In the genomic region with DNA sequence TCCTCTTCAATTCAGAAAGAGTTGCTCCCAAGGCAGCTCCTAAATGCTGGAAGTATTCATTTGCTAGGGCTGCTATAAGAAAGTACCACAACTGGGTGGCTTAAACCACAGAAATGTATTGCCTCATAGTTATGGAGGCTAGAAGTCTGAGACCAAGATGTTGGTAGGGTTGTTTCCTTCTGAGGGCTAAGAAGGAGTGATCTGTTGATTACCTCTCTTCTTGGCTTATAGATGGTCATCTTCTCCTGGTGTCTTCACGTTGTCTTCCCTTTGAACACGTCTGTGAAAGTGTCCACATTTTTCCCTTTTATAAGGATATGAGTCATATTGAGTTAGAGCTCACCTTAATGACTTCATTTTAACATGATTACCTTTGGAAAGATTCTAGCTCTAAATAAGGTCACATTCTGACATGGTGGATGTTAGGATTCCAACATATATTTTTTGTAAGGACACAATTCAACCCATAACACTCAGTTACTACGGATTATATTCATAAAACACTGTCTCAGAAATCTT, we compare ENCODE assay signal across 23 cellular contexts.
"Had no signal": no experiment of that assay in that cellular context is flagged by ENCODE, and none has a peak within 500 bp of the region (broad histone marks: within the 10 kb centered on the region; RNA-seq: fewer than 3 reads in every experiment).

No MANE protein-coding gene starts in this region.

- DNase-seq: activated CD4-positive, alpha-beta T cell treated with anti-CD3 and anti-CD28 coated beads for 36 hours; activated CD4-positive, CD25-positive, alpha-beta regulatory T cell; activated CD8-positive, alpha-beta memory T cell treated with anti-CD3 and anti-CD28 coated beads, Interleukin-2, amount 50 U/mL, for 4 hours; activated CD8-positive, alpha-beta T cell treated with anti-CD3 and anti-CD28 coated beads for 36 hours; activated gamma-delta T cell treated with Interleukin-2 at 50 U/mL for 16 hours; activated naive CD4-positive, alpha-beta T cell treated with anti-CD3 and anti-CD28 coated beads, Interleukin-2, amount 10 ng/mL, durations not matched to agents 7 days and 5 days; activated naive CD8-positive, alpha-beta T cell treated with anti-CD3 and anti-CD28 coated beads for 36 hours; activated T-cell treated with anti-CD3 and anti-CD28 coated beads, Interleukin-2, amount 50 U/mL, for 72 hours; central memory CD4-positive, alpha-beta T cell; KG1; NCI-H1092; NCI-H1417; NCI-H1694; NCI-H2029; NCI-H510A treated with DMSO at 0.1 percent for 48 hours; T-cell; T-helper 2 cell; T1000 had no signal

- ATAC-seq: activated CD4-positive, alpha-beta T cell treated with anti-CD3 and anti-CD28 coated beads for 36 hours; activated CD8-positive, alpha-beta T cell treated with anti-CD3 and anti-CD28 coated beads for 36 hours; activated T-cell treated with anti-CD3 and anti-CD28 coated beads, Interleukin-2, amount 50 U/mL, for 72 hours; Right ventricle myocardium inferior; T-cell had no signal

- H3K36me3 Mint-ChIP-seq: activated naive CD4-positive, alpha-beta T cell treated with anti-CD3 and anti-CD28 coated beads, Interleukin-2, amount 10 ng/mL, durations not matched to agents 7 days and 5 days; activated naive CD8-positive, alpha-beta T cell treated with anti-CD3 and anti-CD28 coated beads for 36 hours; IgD-negative memory B cell; T-cell had no signal

- H3K4me3 Mint-ChIP-seq: activated CD4-positive, alpha-beta T cell treated with anti-CD3 and anti-CD28 coated beads for 36 hours; activated CD8-positive, alpha-beta T cell treated with anti-CD3 and anti-CD28 coated beads for 36 hours; activated naive CD4-positive, alpha-beta T cell treated with anti-CD3 and anti-CD28 coated beads, Interleukin-2, amount 10 ng/mL, durations not matched to agents 7 days and 5 days; activated naive CD8-positive, alpha-beta T cell treated with anti-CD3 and anti-CD28 coated beads for 36 hours; activated T-cell treated with anti-CD3 and anti-CD28 coated beads, Interleukin-2, amount 50 U/mL, for 72 hours; IgD-negative memory B cell; T-cell had no signal

- H3K27ac Mint-ChIP-seq: activated CD4-positive, alpha-beta T cell treated with anti-CD3 and anti-CD28 coated beads for 36 hours; activated CD8-positive, alpha-beta T cell treated with anti-CD3 and anti-CD28 coated beads for 36 hours; activated naive CD4-positive, alpha-beta T cell treated with anti-CD3 and anti-CD28 coated beads, Interleukin-2, amount 10 ng/mL, durations not matched to agents 7 days and 5 days; activated naive CD8-positive, alpha-beta T cell treated with anti-CD3 and anti-CD28 coated beads for 36 hours; activated T-cell treated with anti-CD3 and anti-CD28 coated beads, Interleukin-2, amount 50 U/mL, for 72 hours; activated T-helper 2 cell treated with anti-CD3 and anti-CD28 coated beads, Interferon-gamma antibody, Interleukin-2, Interleukin-4, amounts not matched to agents 10 μg/mL and 5 μg/mL and 100 μg/mL, durations not matched to agents 14 hours and 24 hours and 36 hours; IgD-negative memory B cell; T-cell had no signal

- H3K4me3 ChIP-seq: SK-N-MC had no signal

- H3K27ac ChIP-seq: SK-N-MC, VCaP had no signal

- H3K9me3 Mint-ChIP-seq: activated naive CD4-positive, alpha-beta T cell treated with anti-CD3 and anti-CD28 coated beads, Interleukin-2, amount 10 ng/mL, durations not matched to agents 7 days and 5 days had no signal

- H3K4me1 Mint-ChIP-seq: activated CD4-positive, alpha-beta T cell treated with anti-CD3 and anti-CD28 coated beads for 36 hours; activated naive CD4-positive, alpha-beta T cell treated with anti-CD3 and anti-CD28 coated beads, Interleukin-2, amount 10 ng/mL, durations not matched to agents 7 days and 5 days; activated naive CD8-positive, alpha-beta T cell treated with anti-CD3 and anti-CD28 coated beads for 36 hours; IgD-negative memory B cell; T-cell had no signal

- H3K27me3 Mint-ChIP-seq: activated CD4-positive, alpha-beta T cell treated with anti-CD3 and anti-CD28 coated beads for 36 hours; activated CD8-positive, alpha-beta T cell treated with anti-CD3 and anti-CD28 coated beads for 36 hours; activated naive CD4-positive, alpha-beta T cell treated with anti-CD3 and anti-CD28 coated beads, Interleukin-2, amount 10 ng/mL, durations not matched to agents 7 days and 5 days; IgD-negative memory B cell had no signal
